Comparison of ENCODE assay signal across 8 cellular contexts in the genomic region with DNA sequence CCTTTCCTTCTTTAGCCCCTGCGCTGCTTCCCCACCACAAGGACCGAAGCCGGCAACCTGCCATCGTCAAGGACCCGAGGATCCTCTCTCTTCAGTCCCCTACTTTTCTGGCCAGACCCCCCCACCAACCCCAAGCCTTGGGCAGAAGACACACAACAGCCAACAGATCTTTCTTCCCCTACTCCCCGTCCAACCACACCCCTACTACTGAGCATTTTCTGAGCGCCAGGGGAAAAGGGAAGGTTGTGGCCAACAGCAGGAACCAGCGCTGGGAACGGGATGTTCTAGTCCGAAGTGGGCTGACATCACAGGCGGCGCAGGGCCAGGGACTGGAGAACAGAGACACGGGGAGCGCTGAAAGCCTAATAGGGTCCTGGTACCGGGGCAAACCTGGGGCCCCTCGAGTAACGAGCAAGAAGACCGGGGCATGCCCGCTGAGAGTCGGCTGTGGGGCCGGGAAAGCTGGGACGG. TPM values are rescaled to one million over a fixed set of nuclear protein-coding genes. Genes with fewer than 3 reads are reported as not detected.
DNase-seq lines count a peak whose midpoint lies in the region; ATAC-seq and TF ChIP-seq lines count a peak whose summit lies in the region.

No MANE protein-coding gene starts in this region.

- peak overlapping the region; percentile 43 for H3K14ac ChIP-seq in trophoblast cell (ENCODE audit: low read length)

- ATAC-seq in heart left ventricle: peak; percentile 5 to 31 (median 10)
- ATAC-seq in HG03571 (IDR thresholded peaks at IDR 0.05; ENCODE audit: unreplicated experiment): no peak
- ATAC-seq in GM18505 (IDR thresholded peaks at IDR 0.05; ENCODE audit: unreplicated experiment): no peak

- H4K12ac ChIP-seq in trophoblast cell (ENCODE audit: low read depth, low read length): no peak overlapping the region

- H3K36me3 ChIP-seq in KOPT-K1 (ENCODE audit: insufficient read depth, low read length) (peaks cover 33% of the 10 kb centered on the region), adrenal gland (replicated peaks in 1 of 2) (peaks cover 0 to 45% of the 10 kb centered on the region in 2 donors), heart left ventricle (peaks cover 2 to 49% (median 42%) of the 10 kb centered on the region in 9 donors), trophoblast cell (ENCODE audit: control insufficient read depth in 1 of 2, insufficient read depth in 2 of 2, low read length in 2 of 2) (peaks cover 31 to 33% of the 10 kb centered on the region in 2 experiments)

- H3K79me2 ChIP-seq in trophoblast cell (ENCODE audit: control insufficient read depth, insufficient read depth, low read length, poor library complexity): peaks cover 2% of the 10 kb centered on the region

- peak overlapping the region; percentile 71 for H3K27ac ChIP-seq in KOPT-K1 (ENCODE audit: low read depth, low read length, poor library complexity, severe bottlenecking)
- H3K27ac ChIP-seq in adrenal gland: peak overlapping the region; percentile 99 to 100 (median 100)
- H3K27ac ChIP-seq in heart left ventricle: peak overlapping the region; percentile 98 to 100 (median 100)
- no peak overlapping the region for H3K27ac ChIP-seq in trophoblast cell (ENCODE audit: low read depth, low read length)

- no TSS peak for BruUV-seq in Calu3 (replicated peaks; lab: Mats Ljungman, UMichigan)

- H3K18ac ChIP-seq in trophoblast cell (ENCODE audit: low read length): peak overlapping the region; percentile 63

- H2AK5ac ChIP-seq in trophoblast cell (ENCODE audit: low read length): no peak overlapping the region

- peak overlapping the region; percentile 33 for H3K9ac ChIP-seq in trophoblast cell (ENCODE audit: low read length)

- H3K4me2 ChIP-seq in trophoblast cell (ENCODE audit: low read length): peak overlapping the region; percentile 89

- H3K79me1 ChIP-seq in trophoblast cell (ENCODE audit: low read length): peaks cover 9% of the 10 kb centered on the region

- H3K4me3 ChIP-seq in adrenal gland (peak overlapping the region in 3 of 4 donors; percentile 46 to 93 (median 47)), heart left ventricle (peak overlapping the region; percentile 51 to 97 (median 82)), trophoblast cell (ENCODE audit: low read depth, low read length) (peak overlapping the region; percentile 79)

- CTCF ChIA-PET in Calu3 (lab: Charles Lee): no interaction called here

- H2BK120ac ChIP-seq in trophoblast cell (ENCODE audit: insufficient read depth, low read length, poor library complexity): no peak overlapping the region

- H3K9me3 Mint-ChIP-seq in Calu3 (ENCODE audit: low read depth, unreplicated experiment): no peaks in the 10 kb centered on the region

- no peak for DNase-seq in Calu3
- peak; percentile 79 to 95 (median 90) for DNase-seq in adrenal gland
- peak; percentile 90 to 97 (median 94) for DNase-seq in heart left ventricle
- peak in 1 of 2 donors; percentile 54 for DNase-seq in trophoblast cell
- DNase-seq in DMS153 treated with DMSO at 0.1 percent for 48 hours (lab: John Stamatoyannopoulos, UW; ENCODE audit: unreplicated experiment): no peak

- peak overlapping the region; percentile 51 for H4K8ac ChIP-seq in trophoblast cell (ENCODE audit: low read depth, low read length)

- TF ChIP-seq POLR2A in adrenal gland (IDR thresholded peaks at IDR 0.05) (no peak), heart left ventricle (IDR thresholded peaks at IDR 0.05) (no peak), GM18505 (IDR thresholded peaks at IDR 0.05; ENCODE audit: borderline replicate concordance, extremely low read depth, insufficient read depth, insufficient read length) (no peak)

- no peaks in the 10 kb centered on the region for H3K27me3 Mint-ChIP-seq in Calu3 (ENCODE audit: unreplicated experiment)

- WGBS in adrenal gland, 4 donors: 1 to 2% (median 1%) methylated on average over 7 to 22 of the region's 22 CpGs
- 0 to 1% (median 1%) methylated on average over 18 to 22 of the region's 22 CpGs for WGBS in heart left ventricle, 4 donors
- no CpG with 5 or more reads among the region's 22 CpGs for WGBS in trophoblast cell (ENCODE audit: extremely low coverage, insufficient coverage, insufficient read length)

- H3K9me3 ChIP-seq in KOPT-K1 (ENCODE audit: insufficient read depth, low read length, poor library complexity, severe bottlenecking) (no peaks in the 10 kb centered on the region), adrenal gland (replicated peaks in 1 of 3) (no peaks in the 10 kb centered on the region), heart left ventricle (no peaks in the 10 kb centered on the region), trophoblast cell (ENCODE audit: insufficient read depth, low read depth, low read length) (no peaks in the 10 kb centered on the region)

- no peaks in the 10 kb centered on the region for H3K4me1 Mint-ChIP-seq in Calu3 (ENCODE audit: low read depth, unreplicated experiment)

- no peak overlapping the region for H2BK12ac ChIP-seq in trophoblast cell (ENCODE audit: low read length)

- H3K4me1 ChIP-seq in adrenal gland (replicated peaks in 1 of 2): peaks cover 29 to 45% of the 10 kb centered on the region in 2 donors
- H3K4me1 ChIP-seq in heart left ventricle: peaks cover 21 to 65% (median 47%) of the 10 kb centered on the region in 12 donors
- peaks cover 22 to 32% of the 10 kb centered on the region in 2 experiments for H3K4me1 ChIP-seq in trophoblast cell (ENCODE audit: control insufficient read depth in 1 of 2, insufficient read depth in 2 of 2, low read length in 2 of 2)

- peak overlapping the region; percentile 71 for H3K4me3 Mint-ChIP-seq in Calu3 (ENCODE audit: low read depth, unreplicated experiment)

- peak overlapping the region; percentile 70 for H3K27ac Mint-ChIP-seq in Calu3 (ENCODE audit: unreplicated experiment)

- H3K36me3 Mint-ChIP-seq in Calu3 (ENCODE audit: insufficient read depth, unreplicated experiment): peaks cover 17% of the 10 kb centered on the region

- H3K4ac ChIP-seq in trophoblast cell (ENCODE audit: low read depth, low read length): peak overlapping the region; percentile 36

- H3K27me3 ChIP-seq in adrenal gland: no peaks in the 10 kb centered on the region
- no peaks in the 10 kb centered on the region for H3K27me3 ChIP-seq in heart left ventricle
- no peaks in the 10 kb centered on the region for H3K27me3 ChIP-seq in trophoblast cell (ENCODE audit: insufficient read depth, low read length)

- no peak overlapping the region for H2BK5ac ChIP-seq in trophoblast cell (ENCODE audit: low read depth, low read length, poor library complexity)

- H3K23ac ChIP-seq in trophoblast cell (ENCODE audit: low read length): no peak overlapping the region

- intact Hi-C loops in Calu3 (cut with micrococcal nuclease; ENCODE audit: unreplicated experiment): no loop called here
- intact Hi-C loops in adrenal gland (cut with DNase I): no loop called here
- intact Hi-C loops in heart left ventricle (cut with DNase I): loop anchor here in 5 of 10 donors (1.0 to 10.0 kb wide), 5 partner anchors 12 to 309 kb away; partner anchors contain the start of genes CYB5D1 (in 1 of the 5), NAA38 (in 1 of the 5) and TMEM88 (in 1 of the 5)

- peak overlapping the region; percentile 1 for H4K91ac ChIP-seq in trophoblast cell (ENCODE audit: low read depth, low read length)

- H2AFZ ChIP-seq in trophoblast cell (ENCODE audit: insufficient read depth, low read length, poor library complexity): peak overlapping the region; percentile 1

- no peak for TF ChIP-seq CTCF in Calu3 (IDR thresholded peaks at IDR 0.05; ENCODE audit: unreplicated experiment)
- no peak for TF ChIP-seq CTCF in adrenal gland (IDR thresholded peaks at IDR 0.05)
- no peak for TF ChIP-seq CTCF in heart left ventricle (IDR thresholded peaks at IDR 0.05)

RNA-seq across cellular contexts. Expression of gene PER1, which starts 0.5 kb away (rescaled TPM):
- total RNA-seq in Calu3 (2022): 16.1 and 17.0 TPM in 2 replicates
- 100 to 1,000 TPM in 5 of 8 donors, 10 to 100 TPM in 3; 40.1 to 295 (median 108) TPM for total RNA-seq in adrenal gland
- 100 to 1,000 TPM in 2 of 3 donors, 10 to 100 TPM in 1; 12.4 to 360 (median 161) TPM for polyA plus RNA-seq in adrenal gland
- 100 to 1,000 TPM in 3 of 9 donors, 10 to 100 TPM in 6; 40.2 to 132 (median 86.3) TPM for total RNA-seq in heart left ventricle
- polyA plus RNA-seq in heart left ventricle: 100 to 1,000 TPM in 1 of 2 donors, 10 to 100 TPM in 1; 96.2 to 164 TPM
- 13.5 and 14.1 TPM in 2 replicates for polyA plus RNA-seq in trophoblast cell (2013)

RNA-seq across cellular contexts. Expression of gene VAMP2, which starts 11.1 kb away (rescaled TPM):
- total RNA-seq in Calu3 (2022) (18.1 and 22.1 TPM in 2 replicates), adrenal gland (100 to 1,000 TPM in 2 of 8 donors, 10 to 100 TPM in 6; 18.8 to 139 (median 61.5) TPM), heart left ventricle (10 to 100 TPM; 21.5 to 67.2 (median 51.1) TPM)
- polyA plus RNA-seq in adrenal gland (100 to 1,000 TPM in 1 of 3 donors, 10 to 100 TPM in 2; 65.8 to 206 (median 81.2) TPM), heart left ventricle (10 to 100 TPM; 49.0 to 50.6 TPM)
- polyA plus RNA-seq in trophoblast cell (2013): 31.6 and 33.5 TPM in 2 replicates

RNA-seq across cellular contexts. Expression of gene TMEM107, which starts 24.5 kb away (rescaled TPM):
- 12.2 and 13.5 TPM in 2 replicates for total RNA-seq in Calu3 (2022)
- 10 to 100 TPM in 7 of 8 donors, 1 to 10 TPM in 1; 6.2 to 31.9 (median 20.1) TPM for total RNA-seq in adrenal gland
- polyA plus RNA-seq in adrenal gland: 10 to 100 TPM in 2 of 3 donors, 1 to 10 TPM in 1; 8.3 to 14.0 (median 11.9) TPM
- total RNA-seq in heart left ventricle: 10 to 100 TPM in 3 of 9 donors, 1 to 10 TPM in 6; 5.3 to 16.4 (median 8.4) TPM
- polyA plus RNA-seq in heart left ventricle: 1 to 10 TPM; 3.8 to 8.9 TPM
- 7.4 and 7.6 TPM in 2 replicates for polyA plus RNA-seq in trophoblast cell (2013)

RNA-seq across cellular contexts. Expression of gene HES7, which starts 27.8 kb away (rescaled TPM):
- total RNA-seq in Calu3 (2022) (0.28 and 0.69 TPM in 2 replicates), adrenal gland (under 1 TPM in 2 of 8 donors, not detected in 6; 0.29 to 0.34 TPM), heart left ventricle (under 1 TPM in 4 of 9 donors, not detected in 5; 0.17 to 0.76 (median 0.44) TPM)
- polyA plus RNA-seq in adrenal gland (1 to 10 TPM in 1 of 3 donors, under 1 TPM in 1, not detected in 1; 0.32 to 1.0 TPM), heart left ventricle (under 1 TPM; 0.23 to 0.40 TPM)
- polyA plus RNA-seq in trophoblast cell (2013): 0.29 and 0.49 TPM in 2 replicates

RNA-seq across cellular contexts. Expression of gene ALOXE3, which starts 33.4 kb away (rescaled TPM):
- total RNA-seq in Calu3 (2022): 0.20 TPM in 1 of 2 replicates, not detected in the other
- total RNA-seq in adrenal gland: not detected
- polyA plus RNA-seq in adrenal gland: not detected
- not detected for total RNA-seq in heart left ventricle
- under 1 TPM in 1 of 2 donors, not detected in 1; 0.12 TPM for polyA plus RNA-seq in heart left ventricle
- 0.26 and 0.31 TPM in 2 replicates for polyA plus RNA-seq in trophoblast cell (2013)

Comparison
In these comparisons a context has a peak if more than half of its experiments do, and no peak if none do; other contexts are left out.
1. DNase-seq: peak in adrenal gland (7 of 7) and heart left ventricle (5 of 5); none in Calu3 (single experiment) and DMS153 treated with DMSO at 0.1 percent for 48 hours (single experiment).
2. ATAC-seq: peak in heart left ventricle (4 of 4); none in HG03571 (single experiment) and GM18505 (single experiment).
3. Peak in every context shown above with its lines, with median percentiles within 50 percentile points of each other: H3K4me3 ChIP-seq.